In genomic region chr17:44947461-44948314, GRCh38 we compare ENCODE assay signal across 1 cellular context.
A peak's percentile ranks its signal among the peaks of the same experiment; 100 is the strongest.
TF ChIP-seq lines count a peak whose summit lies in the region.

Gene KIF18B, minus strand, starts transcription at chr17:44947773. Its CDS starts 11,429 bp downstream, at chr17:44936344.

TF ChIP-seq in HepG2, 621 proteins besides CTCF, POLR2A, EP300 and RAD21 (continued from another document and continues in another):
- TF ChIP-seq, protein P1, sequence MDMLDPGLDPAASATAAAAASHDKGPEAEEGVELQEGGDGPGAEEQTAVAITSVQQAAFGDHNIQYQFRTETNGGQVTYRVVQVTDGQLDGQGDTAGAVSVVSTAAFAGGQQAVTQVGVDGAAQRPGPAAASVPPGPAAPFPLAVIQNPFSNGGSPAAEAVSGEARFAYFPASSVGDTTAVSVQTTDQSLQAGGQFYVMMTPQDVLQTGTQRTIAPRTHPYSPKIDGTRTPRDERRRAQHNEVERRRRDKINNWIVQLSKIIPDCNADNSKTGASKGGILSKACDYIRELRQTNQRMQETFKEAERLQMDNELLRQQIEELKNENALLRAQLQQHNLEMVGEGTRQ (IDR thresholded peaks at IDR 0.05; ENCODE audit: low read depth, low read length): no peak
- TF ChIP-seq, protein P1 (CRISPR knock-in tag; IDR thresholded peaks at IDR 0.05; ENCODE audit: borderline replicate concordance): no peak
- peak; percentile 90 for TF ChIP-seq REPIN1 (CRISPR knock-in tag; IDR thresholded peaks at IDR 0.05; ENCODE audit: borderline replicate concordance, low read depth)
- no peak for TF ChIP-seq ZNF83 (CRISPR knock-in tag; IDR thresholded peaks at IDR 0.05; ENCODE audit: borderline replicate concordance)
- TF ChIP-seq, protein P2, sequence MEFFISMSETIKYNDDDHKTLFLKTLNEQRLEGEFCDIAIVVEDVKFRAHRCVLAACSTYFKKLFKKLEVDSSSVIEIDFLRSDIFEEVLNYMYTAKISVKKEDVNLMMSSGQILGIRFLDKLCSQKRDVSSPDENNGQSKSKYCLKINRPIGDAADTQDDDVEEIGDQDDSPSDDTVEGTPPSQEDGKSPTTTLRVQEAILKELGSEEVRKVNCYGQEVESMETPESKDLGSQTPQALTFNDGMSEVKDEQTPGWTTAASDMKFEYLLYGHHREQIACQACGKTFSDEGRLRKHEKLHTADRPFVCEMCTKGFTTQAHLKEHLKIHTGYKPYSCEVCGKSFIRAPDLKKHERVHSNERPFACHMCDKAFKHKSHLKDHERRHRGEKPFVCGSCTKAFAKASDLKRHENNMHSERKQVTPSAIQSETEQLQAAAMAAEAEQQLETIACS (CRISPR knock-in tag; IDR thresholded peaks at IDR 0.05): peak; percentile 52; the same call in 1 of the 2 replicates
- no peak; the same call in 1 of the 2 replicates for TF ChIP-seq MAZ (IDR thresholded peaks at IDR 0.05; ENCODE audit: borderline replicate concordance, low read depth, low read length)
- 0 out of 2 replicates have a peak, but pooled peaks have one; percentile 45 for TF ChIP-seq MAZ (CRISPR knock-in tag; IDR thresholded peaks at IDR 0.05; ENCODE audit: low read depth)
- peak; percentile 35; the same call in 1 of the 2 replicates for TF ChIP-seq ZNF746 (CRISPR knock-in tag; IDR thresholded peaks at IDR 0.05)
- no peak for TF ChIP-seq DNMT3B (CRISPR knock-in tag; conservative IDR thresholded peaks at IDR 0.05)
- TF ChIP-seq HNRNPH1 (optimal IDR thresholded peaks at IDR 0.05; ENCODE audit: low read depth, low read length): peak; percentile 73
- no peak for TF ChIP-seq ZNF260 (CRISPR knock-in tag; IDR thresholded peaks at IDR 0.05; ENCODE audit: borderline replicate concordance, low read depth)
- TF ChIP-seq BORCS8-MEF2B (CRISPR knock-in tag; IDR thresholded peaks at IDR 0.05): peak; percentile 96
- no peak for TF ChIP-seq ZNF18 (CRISPR knock-in tag; IDR thresholded peaks at IDR 0.05; ENCODE audit: insufficient replicate concordance)
- TF ChIP-seq AHR (CRISPR knock-in tag; IDR thresholded peaks at IDR 0.05): no peak; the same call in 1 of the 2 replicates
- TF ChIP-seq, protein P3, sequence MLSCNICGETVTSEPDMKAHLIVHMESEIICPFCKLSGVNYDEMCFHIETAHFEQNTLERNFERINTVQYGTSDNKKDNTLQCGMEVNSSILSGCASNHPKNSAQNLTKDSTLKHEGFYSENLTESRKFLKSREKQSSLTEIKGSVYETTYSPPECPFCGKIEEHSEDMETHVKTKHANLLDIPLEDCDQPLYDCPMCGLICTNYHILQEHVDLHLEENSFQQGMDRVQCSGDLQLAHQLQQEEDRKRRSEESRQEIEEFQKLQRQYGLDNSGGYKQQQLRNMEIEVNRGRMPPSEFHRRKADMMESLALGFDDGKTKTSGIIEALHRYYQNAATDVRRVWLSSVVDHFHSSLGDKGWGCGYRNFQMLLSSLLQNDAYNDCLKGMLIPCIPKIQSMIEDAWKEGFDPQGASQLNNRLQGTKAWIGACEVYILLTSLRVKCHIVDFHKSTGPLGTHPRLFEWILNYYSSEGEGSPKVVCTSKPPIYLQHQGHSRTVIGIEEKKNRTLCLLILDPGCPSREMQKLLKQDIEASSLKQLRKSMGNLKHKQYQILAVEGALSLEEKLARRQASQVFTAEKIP (CRISPR knock-in tag; IDR thresholded peaks at IDR 0.05; ENCODE audit: borderline replicate concordance): no peak
- TF ChIP-seq GTF2F1 (IDR thresholded peaks at IDR 0.05; ENCODE audit: low read length): no peak
- TF ChIP-seq KDM2A (CRISPR knock-in tag; IDR thresholded peaks at IDR 0.05; ENCODE audit: borderline replicate concordance, low read depth): peak; percentile 44; the same call in 1 of the 2 replicates
- no peak for TF ChIP-seq CCAR2 (optimal IDR thresholded peaks at IDR 0.05; ENCODE audit: low read depth, low read length)
- peak; percentile 80; the same call in 1 of the 2 replicates for TF ChIP-seq ZNF564 (CRISPR knock-in tag; IDR thresholded peaks at IDR 0.05)
- TF ChIP-seq, protein P4, sequence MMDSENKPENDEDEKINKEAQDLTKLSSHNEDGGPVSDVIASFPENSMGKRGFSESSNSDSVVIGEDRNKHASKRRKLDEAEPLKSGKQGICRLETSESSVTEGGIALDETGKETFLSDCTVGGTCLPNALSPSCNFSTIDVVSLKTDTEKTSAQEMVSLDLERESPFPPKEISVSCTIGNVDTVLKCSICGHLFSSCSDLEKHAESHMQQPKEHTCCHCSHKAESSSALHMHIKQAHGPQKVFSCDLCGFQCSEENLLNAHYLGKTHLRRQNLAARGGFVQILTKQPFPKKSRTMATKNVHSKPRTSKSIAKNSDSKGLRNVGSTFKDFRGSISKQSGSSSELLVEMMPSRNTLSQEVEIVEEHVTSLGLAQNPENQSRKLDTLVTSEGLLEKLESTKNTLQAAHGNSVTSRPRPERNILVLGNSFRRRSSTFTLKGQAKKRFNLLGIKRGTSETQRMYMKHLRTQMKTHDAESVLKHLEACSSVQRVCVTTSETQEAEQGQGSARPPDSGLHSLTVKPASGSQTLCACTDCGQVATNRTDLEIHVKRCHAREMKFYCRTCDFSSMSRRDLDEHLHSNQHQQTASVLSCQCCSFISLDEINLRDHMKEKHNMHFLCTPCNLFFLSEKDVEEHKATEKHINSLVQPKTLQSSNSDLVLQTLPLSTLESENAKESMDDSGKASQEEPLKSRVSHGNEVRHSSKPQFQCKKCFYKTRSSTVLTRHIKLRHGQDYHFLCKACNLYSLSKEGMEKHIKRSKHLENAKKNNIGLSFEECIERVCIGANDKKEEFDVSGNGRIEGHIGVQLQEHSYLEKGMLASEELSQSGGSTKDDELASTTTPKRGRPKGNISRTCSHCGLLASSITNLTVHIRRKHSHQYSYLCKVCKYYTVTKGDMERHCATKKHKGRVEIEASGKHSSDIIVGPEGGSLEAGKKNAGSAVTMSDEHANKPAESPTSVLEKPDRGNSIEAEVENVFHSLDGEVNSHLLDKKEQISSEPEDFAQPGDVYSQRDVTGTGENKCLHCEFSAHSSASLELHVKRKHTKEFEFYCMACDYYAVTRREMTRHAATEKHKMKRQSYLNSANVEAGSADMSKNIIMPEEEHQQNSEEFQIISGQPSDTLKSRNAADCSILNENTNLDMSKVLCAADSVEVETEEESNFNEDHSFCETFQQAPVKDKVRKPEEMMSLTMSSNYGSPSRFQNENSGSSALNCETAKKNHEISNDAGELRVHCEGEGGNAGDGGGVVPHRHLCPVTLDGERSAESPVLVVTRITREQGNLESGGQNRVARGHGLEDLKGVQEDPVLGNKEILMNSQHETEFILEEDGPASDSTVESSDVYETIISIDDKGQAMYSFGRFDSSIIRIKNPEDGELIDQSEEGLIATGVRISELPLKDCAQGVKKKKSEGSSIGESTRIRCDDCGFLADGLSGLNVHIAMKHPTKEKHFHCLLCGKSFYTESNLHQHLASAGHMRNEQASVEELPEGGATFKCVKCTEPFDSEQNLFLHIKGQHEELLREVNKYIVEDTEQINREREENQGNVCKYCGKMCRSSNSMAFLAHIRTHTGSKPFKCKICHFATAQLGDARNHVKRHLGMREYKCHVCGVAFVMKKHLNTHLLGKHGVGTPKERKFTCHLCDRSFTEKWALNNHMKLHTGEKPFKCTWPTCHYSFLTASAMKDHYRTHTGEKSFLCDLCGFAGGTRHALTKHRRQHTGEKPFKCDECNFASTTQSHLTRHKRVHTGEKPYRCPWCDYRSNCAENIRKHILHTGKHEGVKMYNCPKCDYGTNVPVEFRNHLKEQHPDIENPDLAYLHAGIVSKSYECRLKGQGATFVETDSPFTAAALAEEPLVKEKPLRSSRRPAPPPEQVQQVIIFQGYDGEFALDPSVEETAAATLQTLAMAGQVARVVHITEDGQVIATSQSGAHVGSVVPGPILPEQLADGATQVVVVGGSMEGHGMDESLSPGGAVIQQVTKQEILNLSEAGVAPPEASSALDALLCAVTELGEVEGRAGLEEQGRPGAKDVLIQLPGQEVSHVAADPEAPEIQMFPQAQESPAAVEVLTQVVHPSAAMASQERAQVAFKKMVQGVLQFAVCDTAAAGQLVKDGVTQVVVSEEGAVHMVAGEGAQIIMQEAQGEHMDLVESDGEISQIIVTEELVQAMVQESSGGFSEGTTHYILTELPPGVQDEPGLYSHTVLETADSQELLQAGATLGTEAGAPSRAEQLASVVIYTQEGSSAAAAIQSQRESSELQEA (CRISPR knock-in tag; IDR thresholded peaks at IDR 0.05; ENCODE audit: not compliant biosample characterization): no peak
- TF ChIP-seq GMEB2 (CRISPR knock-in tag; IDR thresholded peaks at IDR 0.05; ENCODE audit: low read depth): no peak
- no peak for TF ChIP-seq ZNF567 (CRISPR knock-in tag; IDR thresholded peaks at IDR 0.05; ENCODE audit: borderline replicate concordance)
- peak; percentile 51; the same call in 1 of the 2 replicates for TF ChIP-seq FOSL2 (CRISPR knock-in tag; IDR thresholded peaks at IDR 0.05)
- TF ChIP-seq, protein P5, sequence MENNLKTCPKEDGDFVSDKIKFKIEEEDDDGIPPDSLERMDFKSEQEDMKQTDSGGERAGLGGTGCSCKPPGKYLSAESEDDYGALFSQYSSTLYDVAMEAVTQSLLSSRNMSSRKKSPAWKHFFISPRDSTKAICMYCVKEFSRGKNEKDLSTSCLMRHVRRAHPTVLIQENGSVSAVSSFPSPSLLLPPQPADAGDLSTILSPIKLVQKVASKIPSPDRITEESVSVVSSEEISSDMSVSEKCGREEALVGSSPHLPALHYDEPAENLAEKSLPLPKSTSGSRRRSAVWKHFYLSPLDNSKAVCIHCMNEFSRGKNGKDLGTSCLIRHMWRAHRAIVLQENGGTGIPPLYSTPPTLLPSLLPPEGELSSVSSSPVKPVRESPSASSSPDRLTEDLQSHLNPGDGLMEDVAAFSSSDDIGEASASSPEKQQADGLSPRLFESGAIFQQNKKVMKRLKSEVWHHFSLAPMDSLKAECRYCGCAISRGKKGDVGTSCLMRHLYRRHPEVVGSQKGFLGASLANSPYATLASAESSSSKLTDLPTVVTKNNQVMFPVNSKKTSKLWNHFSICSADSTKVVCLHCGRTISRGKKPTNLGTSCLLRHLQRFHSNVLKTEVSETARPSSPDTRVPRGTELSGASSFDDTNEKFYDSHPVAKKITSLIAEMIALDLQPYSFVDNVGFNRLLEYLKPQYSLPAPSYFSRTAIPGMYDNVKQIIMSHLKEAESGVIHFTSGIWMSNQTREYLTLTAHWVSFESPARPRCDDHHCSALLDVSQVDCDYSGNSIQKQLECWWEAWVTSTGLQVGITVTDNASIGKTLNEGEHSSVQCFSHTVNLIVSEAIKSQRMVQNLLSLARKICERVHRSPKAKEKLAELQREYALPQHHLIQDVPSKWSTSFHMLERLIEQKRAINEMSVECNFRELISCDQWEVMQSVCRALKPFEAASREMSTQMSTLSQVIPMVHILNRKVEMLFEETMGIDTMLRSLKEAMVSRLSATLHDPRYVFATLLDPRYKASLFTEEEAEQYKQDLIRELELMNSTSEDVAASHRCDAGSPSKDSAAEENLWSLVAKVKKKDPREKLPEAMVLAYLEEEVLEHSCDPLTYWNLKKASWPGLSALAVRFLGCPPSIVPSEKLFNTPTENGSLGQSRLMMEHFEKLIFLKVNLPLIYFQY (CRISPR knock-in tag; IDR thresholded peaks at IDR 0.05; ENCODE audit: borderline replicate concordance): no peak
- peak; percentile 87 for TF ChIP-seq HDAC2 (CRISPR knock-in tag; IDR thresholded peaks at IDR 0.05)
- TF ChIP-seq HNRNPUL1 (IDR thresholded peaks at IDR 0.05; ENCODE audit: low read depth, low read length): no peak
- TF ChIP-seq, protein P6, sequence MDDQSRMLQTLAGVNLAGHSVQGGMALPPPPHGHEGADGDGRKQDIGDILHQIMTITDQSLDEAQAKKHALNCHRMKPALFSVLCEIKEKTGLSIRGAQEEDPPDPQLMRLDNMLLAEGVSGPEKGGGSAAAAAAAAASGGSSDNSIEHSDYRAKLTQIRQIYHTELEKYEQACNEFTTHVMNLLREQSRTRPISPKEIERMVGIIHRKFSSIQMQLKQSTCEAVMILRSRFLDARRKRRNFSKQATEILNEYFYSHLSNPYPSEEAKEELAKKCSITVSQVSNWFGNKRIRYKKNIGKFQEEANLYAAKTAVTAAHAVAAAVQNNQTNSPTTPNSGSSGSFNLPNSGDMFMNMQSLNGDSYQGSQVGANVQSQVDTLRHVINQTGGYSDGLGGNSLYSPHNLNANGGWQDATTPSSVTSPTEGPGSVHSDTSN (CRISPR knock-in tag; IDR thresholded peaks at IDR 0.05; ENCODE audit: borderline replicate concordance): 0 out of 2 replicates have a peak, but pooled peaks have one; percentile 48
- no peak for TF ChIP-seq TRAFD1 (CRISPR knock-in tag; IDR thresholded peaks at IDR 0.05; ENCODE audit: borderline replicate concordance)
- TF ChIP-seq PCBP2 (optimal IDR thresholded peaks at IDR 0.05; ENCODE audit: low read depth, low read length, poor library complexity, severe bottlenecking): no peak
- TF ChIP-seq POLR2AphosphoS5 (IDR thresholded peaks at IDR 0.05; ENCODE audit: low read depth, low read length): peak; percentile 99
